In the genomic region with DNA sequence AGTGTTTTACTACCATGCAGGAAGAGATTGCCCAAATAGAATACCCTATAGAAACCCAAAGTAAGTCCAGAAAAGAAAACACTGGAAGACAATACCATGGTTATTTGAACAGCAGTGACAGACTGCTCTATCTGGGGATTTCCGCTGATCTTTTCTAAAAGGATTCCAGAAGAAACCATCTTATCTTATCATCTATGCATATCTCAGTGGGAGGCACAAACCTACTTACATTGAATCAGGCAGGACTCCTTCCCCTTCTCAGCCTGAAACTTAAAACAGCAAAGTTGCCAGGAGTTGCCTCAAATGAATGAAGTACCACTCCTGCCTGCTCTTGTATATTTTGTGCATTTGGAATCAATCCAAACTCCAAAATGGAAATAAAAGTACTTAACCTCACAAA, we compare ENCODE assay signal across 1 cellular context.
TF ChIP-seq lines count a peak whose summit lies in the region.

No MANE protein-coding gene starts in this region.

TF ChIP-seq in GM23338, 12 proteins besides CTCF, POLR2A, EP300 and RAD21 (continued from another document):
- TF ChIP-seq, protein P1, sequence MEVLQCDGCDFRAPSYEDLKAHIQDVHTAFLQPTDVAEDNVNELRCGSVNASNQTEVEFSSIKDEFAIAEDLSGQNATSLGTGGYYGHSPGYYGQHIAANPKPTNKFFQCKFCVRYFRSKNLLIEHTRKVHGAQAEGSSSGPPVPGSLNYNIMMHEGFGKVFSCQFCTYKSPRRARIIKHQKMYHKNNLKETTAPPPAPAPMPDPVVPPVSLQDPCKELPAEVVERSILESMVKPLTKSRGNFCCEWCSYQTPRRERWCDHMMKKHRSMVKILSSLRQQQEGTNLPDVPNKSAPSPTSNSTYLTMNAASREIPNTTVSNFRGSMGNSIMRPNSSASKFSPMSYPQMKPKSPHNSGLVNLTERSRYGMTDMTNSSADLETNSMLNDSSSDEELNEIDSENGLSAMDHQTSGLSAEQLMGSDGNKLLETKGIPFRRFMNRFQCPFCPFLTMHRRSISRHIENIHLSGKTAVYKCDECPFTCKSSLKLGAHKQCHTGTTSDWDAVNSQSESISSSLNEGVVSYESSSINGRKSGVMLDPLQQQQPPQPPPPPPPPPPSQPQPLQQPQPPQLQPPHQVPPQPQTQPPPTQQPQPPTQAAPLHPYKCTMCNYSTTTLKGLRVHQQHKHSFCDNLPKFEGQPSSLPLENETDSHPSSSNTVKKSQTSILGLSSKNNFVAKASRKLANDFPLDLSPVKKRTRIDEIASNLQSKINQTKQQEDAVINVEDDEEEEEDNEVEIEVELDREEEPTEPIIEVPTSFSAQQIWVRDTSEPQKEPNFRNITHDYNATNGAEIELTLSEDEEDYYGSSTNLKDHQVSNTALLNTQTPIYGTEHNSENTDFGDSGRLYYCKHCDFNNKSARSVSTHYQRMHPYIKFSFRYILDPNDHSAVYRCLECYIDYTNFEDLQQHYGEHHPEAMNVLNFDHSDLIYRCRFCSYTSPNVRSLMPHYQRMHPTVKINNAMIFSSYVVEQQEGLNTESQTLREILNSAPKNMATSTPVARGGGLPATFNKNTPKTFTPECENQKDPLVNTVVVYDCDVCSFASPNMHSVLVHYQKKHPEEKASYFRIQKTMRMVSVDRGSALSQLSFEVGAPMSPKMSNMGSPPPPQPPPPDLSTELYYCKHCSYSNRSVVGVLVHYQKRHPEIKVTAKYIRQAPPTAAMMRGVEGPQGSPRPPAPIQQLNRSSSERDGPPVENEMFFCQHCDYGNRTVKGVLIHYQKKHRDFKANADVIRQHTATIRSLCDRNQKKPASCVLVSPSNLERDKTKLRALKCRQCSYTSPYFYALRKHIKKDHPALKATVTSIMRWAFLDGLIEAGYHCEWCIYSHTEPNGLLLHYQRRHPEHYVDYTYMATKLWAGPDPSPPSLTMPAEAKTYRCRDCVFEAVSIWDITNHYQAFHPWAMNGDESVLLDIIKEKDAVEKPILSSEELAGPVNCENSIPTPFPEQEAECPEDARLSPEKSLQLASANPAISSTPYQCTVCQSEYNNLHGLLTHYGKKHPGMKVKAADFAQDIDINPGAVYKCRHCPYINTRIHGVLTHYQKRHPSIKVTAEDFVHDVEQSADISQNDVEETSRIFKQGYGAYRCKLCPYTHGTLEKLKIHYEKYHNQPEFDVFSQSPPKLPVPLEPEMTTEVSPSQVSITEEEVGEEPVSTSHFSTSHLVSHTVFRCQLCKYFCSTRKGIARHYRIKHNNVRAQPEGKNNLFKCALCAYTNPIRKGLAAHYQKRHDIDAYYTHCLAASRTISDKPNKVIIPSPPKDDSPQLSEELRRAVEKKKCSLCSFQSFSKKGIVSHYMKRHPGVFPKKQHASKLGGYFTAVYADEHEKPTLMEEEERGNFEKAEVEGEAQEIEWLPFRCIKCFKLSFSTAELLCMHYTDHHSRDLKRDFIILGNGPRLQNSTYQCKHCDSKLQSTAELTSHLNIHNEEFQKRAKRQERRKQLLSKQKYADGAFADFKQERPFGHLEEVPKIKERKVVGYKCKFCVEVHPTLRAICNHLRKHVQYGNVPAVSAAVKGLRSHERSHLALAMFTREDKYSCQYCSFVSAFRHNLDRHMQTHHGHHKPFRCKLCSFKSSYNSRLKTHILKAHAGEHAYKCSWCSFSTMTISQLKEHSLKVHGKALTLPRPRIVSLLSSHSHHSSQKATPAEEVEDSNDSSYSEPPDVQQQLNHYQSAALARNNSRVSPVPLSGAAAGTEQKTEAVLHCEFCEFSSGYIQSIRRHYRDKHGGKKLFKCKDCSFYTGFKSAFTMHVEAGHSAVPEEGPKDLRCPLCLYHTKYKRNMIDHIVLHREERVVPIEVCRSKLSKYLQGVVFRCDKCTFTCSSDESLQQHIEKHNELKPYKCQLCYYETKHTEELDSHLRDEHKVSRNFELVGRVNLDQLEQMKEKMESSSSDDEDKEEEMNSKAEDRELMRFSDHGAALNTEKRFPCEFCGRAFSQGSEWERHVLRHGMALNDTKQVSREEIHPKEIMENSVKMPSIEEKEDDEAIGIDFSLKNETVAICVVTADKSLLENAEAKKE (CRISPR knock-in tag; IDR thresholded peaks at IDR 0.05): no peak
